Comparison of ENCODE assay signal across 16 cellular contexts in genomic region chr9:125492719-125493118, GRCh38.
DNase-seq lines count a peak whose midpoint lies in the region; ATAC-seq and TF ChIP-seq lines count a peak whose summit lies in the region.
"Had no signal": no experiment of that assay in that cellular context is flagged by ENCODE, and none has a peak within 500 bp of the region (broad histone marks: within the 10 kb centered on the region; RNA-seq: fewer than 3 reads in every experiment).

No MANE protein-coding gene starts in this region.

- TF ChIP-seq CTCF in Caco-2 (IDR thresholded peaks at IDR 0.05; ENCODE audit: insufficient read depth in 1 of 2, low read depth in 1 of 2, low read length in 1 of 2, severe bottlenecking in 1 of 2, unreplicated experiment in 1 of 2) (no peak), esophagus muscularis mucosa (IDR thresholded peaks at IDR 0.05) (no peak), mucosa of descending colon (IDR thresholded peaks at IDR 0.05) (no peak), PC-3 (conservative IDR thresholded peaks at IDR 0.05; ENCODE audit: low read depth, low read length) (no peak)

- TF ChIP-seq EP300 in esophagus muscularis mucosa (IDR thresholded peaks at IDR 0.05) = no peak

- no peak overlapping the region for H2AFZ ChIP-seq in PC-3 (ENCODE audit: low read length)

- H3K4me2 ChIP-seq in PC-3 (ENCODE audit: low read length) = no peak overlapping the region

- no peaks in the 10 kb centered on the region for H3K9me3 Mint-ChIP-seq in Caco-2 (ENCODE audit: unreplicated experiment)

- BruUV-seq in Caco-2 (replicated peaks; lab: Mats Ljungman, UMichigan) (no TSS peak), PC-3 (replicated peaks; lab: Mats Ljungman, UMichigan) (no TSS peak)

- H3K36me3 Mint-ChIP-seq in Caco-2 (ENCODE audit: insufficient read depth, unreplicated experiment) = peaks cover 4% of the 10 kb centered on the region

- H3K36me3 ChIP-seq in Caco-2 (ENCODE audit: control insufficient read depth, insufficient read depth, low read length) (no peaks in the 10 kb centered on the region), esophagus muscularis mucosa (no peaks in the 10 kb centered on the region), mucosa of descending colon (ENCODE audit: low read depth) (no peaks in the 10 kb centered on the region), PC-3 (ENCODE audit: low read depth, low read length) (no peaks in the 10 kb centered on the region)

- no peaks in the 10 kb centered on the region for H3K9me3 ChIP-seq in Caco-2
- no peaks in the 10 kb centered on the region for H3K9me3 ChIP-seq in esophagus muscularis mucosa
- H3K9me3 ChIP-seq in mucosa of descending colon = no peaks in the 10 kb centered on the region
- H3K9me3 ChIP-seq in PC-3 (ENCODE audit: low read length) = no peaks in the 10 kb centered on the region

- no peaks in the 10 kb centered on the region for H3K27me3 ChIP-seq in Caco-2 (replicated peaks; ENCODE audit: control insufficient read depth, insufficient read depth, low read length)
- H3K27me3 ChIP-seq in esophagus muscularis mucosa = no peaks in the 10 kb centered on the region
- no peaks in the 10 kb centered on the region for H3K27me3 ChIP-seq in PC-3 (ENCODE audit: low read length)

- H3K4me1 Mint-ChIP-seq in Caco-2 (ENCODE audit: low read depth, unreplicated experiment) = peaks cover 33% of the 10 kb centered on the region

- CTCF ChIA-PET in Caco-2 (lab: Charles Lee) = no interaction called here
- CTCF ChIA-PET in HEK293T (lab: Yijun Ruan, JAX) = no interaction called here
- CTCF ChIA-PET in PC-3 (lab: Charles Lee) = no interaction called here

- H3K79me2 ChIP-seq in PC-3 (ENCODE audit: low read length) = no peaks in the 10 kb centered on the region

- H3K4me1 ChIP-seq in Caco-2 = peaks cover 22% of the 10 kb centered on the region
- H3K4me1 ChIP-seq in esophagus muscularis mucosa = peaks cover 0 to 6% (median 3%) of the 10 kb centered on the region in 4 donors
- no peaks in the 10 kb centered on the region for H3K4me1 ChIP-seq in mucosa of descending colon (ENCODE audit: low read depth)
- peaks cover 17% of the 10 kb centered on the region for H3K4me1 ChIP-seq in PC-3 (ENCODE audit: insufficient read depth, low read length)

- no peak overlapping the region for H3K4me3 Mint-ChIP-seq in Caco-2 (ENCODE audit: unreplicated experiment)

- H3K27me3 Mint-ChIP-seq in Caco-2 (ENCODE audit: insufficient read depth, unreplicated experiment) = no peaks in the 10 kb centered on the region

- H3K27ac ChIP-seq in esophagus muscularis mucosa (replicated peaks in 1 of 4) = no peak overlapping the region
- no peak overlapping the region for H3K27ac ChIP-seq in PC-3 (ENCODE audit: low read length)

- H3K4me3 ChIP-seq in Caco-2 (ENCODE audit: low read depth, low read length) = no peak overlapping the region
- no peak overlapping the region for H3K4me3 ChIP-seq in esophagus muscularis mucosa
- H3K4me3 ChIP-seq in mucosa of descending colon = no peak overlapping the region
- no peak overlapping the region for H3K4me3 ChIP-seq in PC-3 (ENCODE audit: low read length)

- H3K27ac Mint-ChIP-seq in Caco-2 (ENCODE audit: unreplicated experiment) = peak overlapping the region; percentile 16

- POLR2A ChIA-PET in Caco-2 (lab: Charles Lee) = no interaction called here
- POLR2A ChIA-PET in HEK293T (lab: Yijun Ruan, JAX) = no interaction called here
- POLR2A ChIA-PET in PC-3 (lab: Charles Lee; ENCODE audit: unreplicated experiment) = no interaction called here

- WGBS in esophagus muscularis mucosa = 85% methylated on average over 2 of the region's 2 CpGs

- no peak for DNase-seq in Caco-2
- DNase-seq in NCI-H2029 (lab: John Stamatoyannopoulos, UW) = peak; percentile 67
- peak; percentile 26 for DNase-seq in esophagus muscularis mucosa (ENCODE audit: extremely low spot score)
- no peak for DNase-seq in mucosa of descending colon
- DNase-seq in stimulated activated naive CD8-positive, alpha-beta T cell treated with anti-CD3 and anti-CD28 coated beads, Interleukin-15, Interleukin-2, amounts not matched to agents 100 U/mL and 50 U/mL, for 24 hours = no peak
- no peak for DNase-seq in HEK293T (ENCODE audit: extremely low spot score)
- DNase-seq in PC-3 = no peak
- DNase-seq: DMS153; KBM-7; NCI-H1417 treated with DMSO at 0.1 percent for 48 hours; NCI-H1930; NCI-H2171; NCI-H446; NCI-H526 treated with DMSO at 0.1 percent for 48 hours; NK-92 treated with Interleukin-12 subunit alpha and Interleukin-12 subunit beta, amount 100 ng/mL, for 24 hours had no signal

- no peaks in the 10 kb centered on the region for H3F3A ChIP-seq in PC-3 (ENCODE audit: low read length, unreplicated experiment)

- TF ChIP-seq POLR2A in esophagus muscularis mucosa (IDR thresholded peaks at IDR 0.05; ENCODE audit: low read depth) = no peak

- no peaks in the 10 kb centered on the region for H3K9me2 ChIP-seq in PC-3 (replicated peaks; ENCODE audit: low read length)

- ATAC-seq in mucosa of descending colon = peak; percentile 62
- no peak for ATAC-seq in stimulated activated naive CD8-positive, alpha-beta T cell treated with anti-CD3 and anti-CD28 coated beads, Interleukin-15, Interleukin-2, amounts not matched to agents 100 U/mL and 50 U/mL, for 24 hours
- no peak for ATAC-seq in PC-3
- ATAC-seq: Right ventricle myocardium inferior had no signal

- no peak overlapping the region for H3K9ac ChIP-seq in PC-3 (ENCODE audit: low read length)

- H4K20me1 ChIP-seq in PC-3 (ENCODE audit: low read length) = no peaks in the 10 kb centered on the region

- intact Hi-C loops in Caco-2 (cut with micrococcal nuclease; ENCODE audit: unreplicated experiment) = no loop called here
- intact Hi-C loops in esophagus muscularis mucosa (cut with DNase I) = no loop called here
- intact Hi-C loops in mucosa of descending colon (cut with DNase I, micrococcal nuclease) = no loop called here
- intact Hi-C loops in PC-3 (cut with micrococcal nuclease) = no loop called here

TF ChIP-seq in HEK293T, 16 proteins besides CTCF, POLR2A, EP300 and RAD21:
- TF ChIP-seq FOXK2 (IDR thresholded peaks at IDR 0.05) (no peak), LEF1 (IDR thresholded peaks at IDR 0.05; ENCODE audit: borderline replicate concordance) (no peak), ZNF384 (IDR thresholded peaks at IDR 0.05) (no peak), ELF4 (IDR thresholded peaks at IDR 0.05) (no peak), BHLHE40 (IDR thresholded peaks at IDR 0.05; ENCODE audit: borderline replicate concordance) (no peak), PKNOX1 (IDR thresholded peaks at IDR 0.05) (no peak), FOXM1 (IDR thresholded peaks at IDR 0.05; ENCODE audit: borderline replicate concordance) (no peak), SP1 (IDR thresholded peaks at IDR 0.05) (no peak), L3MBTL2 (conservative IDR thresholded peaks at IDR 0.05) (no peak), FOXA1 (IDR thresholded peaks at IDR 0.05) (no peak), ARNT (IDR thresholded peaks at IDR 0.05) (no peak), SUZ12 (IDR thresholded peaks at IDR 0.05) (no peak)

Comparison
In these comparisons a context has a peak if more than half of its experiments do, and no peak if none do; other contexts are left out.
1. DNase-seq: peak in NCI-H2029 (single experiment) and esophagus muscularis mucosa (single experiment); none in Caco-2 (0 of 2), mucosa of descending colon (0 of 3), stimulated activated naive CD8-positive, alpha-beta T cell treated with anti-CD3 and anti-CD28 coated beads, Interleukin-15, Interleukin-2, amounts not matched to agents 100 U/mL and 50 U/mL, for 24 hours (single experiment), HEK293T (single experiment) and PC-3 (single experiment).